9 cellular contexts compared by ENCODE assay signal in the genomic region with DNA sequence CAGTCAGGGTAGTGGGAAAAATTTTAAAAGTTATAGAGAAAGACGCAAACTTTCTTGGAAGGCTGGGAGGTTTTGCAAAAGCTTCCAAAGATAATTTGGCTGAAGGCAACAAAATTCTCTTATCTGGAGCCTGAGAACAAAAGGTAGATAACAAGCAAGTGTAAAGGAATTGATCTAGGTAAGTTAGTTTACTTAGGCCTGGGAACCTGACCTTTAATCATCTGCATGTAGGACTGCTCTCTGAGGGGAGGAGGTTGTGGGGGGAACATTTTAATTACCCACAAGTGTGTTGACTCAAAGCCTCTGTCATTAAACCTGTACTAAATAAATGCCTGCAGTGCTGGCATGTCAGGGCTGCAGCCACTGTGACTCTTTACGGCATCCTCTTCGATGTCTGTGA.
"Had no signal": no experiment of that assay in that cellular context is flagged by ENCODE, and none has a peak within 500 bp of the region (broad histone marks: within the 10 kb centered on the region; RNA-seq: fewer than 3 reads in every experiment).

No MANE protein-coding gene starts in this region.

- H3K4me1 ChIP-seq: HAP-1 had no signal

- H3K27me3 Mint-ChIP-seq: IgD-negative memory B cell had no signal

- H3K36me3 Mint-ChIP-seq: IgD-negative memory B cell had no signal

- H3K9ac ChIP-seq: GM23248 had no signal

- H3K36me3 ChIP-seq: HAP-1 had no signal

- H2AFZ ChIP-seq: GM23248 had no signal

- H3K27ac ChIP-seq: GM23248, HL-60 had no signal

- H3K27ac Mint-ChIP-seq: HFFc6, IgD-negative memory B cell had no signal

- H3K4me1 Mint-ChIP-seq: IgD-negative memory B cell had no signal

- H3K4me3 Mint-ChIP-seq: HFFc6, IgD-negative memory B cell had no signal

- H3K9me3 ChIP-seq: HAP-1 had no signal

- H3K4me3 ChIP-seq: GM23248, HAP-1 had no signal

- DNase-seq: GM23248, GOT3, H7, HFFc6 had no signal

- FAIRE-seq: HepG2 had no signal

- ATAC-seq: HCT116, HepG2 had no signal
